Comparison of ENCODE assay signal across 14 cellular contexts in the genomic region with DNA sequence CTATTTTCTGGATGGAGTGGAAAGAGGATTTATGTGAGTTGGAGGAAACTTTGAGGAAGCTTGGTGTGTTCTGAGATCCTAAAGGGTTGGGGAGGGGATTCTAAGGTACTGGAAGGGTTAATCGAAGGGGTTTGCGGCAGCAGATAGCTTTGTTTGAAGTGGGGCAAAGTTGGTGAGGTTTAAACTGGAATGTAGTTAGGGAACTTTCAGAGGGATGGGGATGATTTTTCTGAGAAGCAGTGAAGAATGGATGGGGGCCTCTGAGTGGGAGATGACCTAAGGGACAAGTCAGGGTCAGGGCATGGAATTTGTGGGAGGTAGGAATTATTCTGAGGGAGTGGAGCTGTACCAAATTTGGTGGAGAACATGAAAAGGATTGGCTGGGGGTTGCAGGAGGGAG. TPM values are rescaled to one million over a fixed set of nuclear protein-coding genes. Genes with fewer than 3 reads are reported as not detected.
DNase-seq lines count a peak whose midpoint lies in the region; ATAC-seq, FAIRE-seq and TF ChIP-seq lines count a peak whose summit lies in the region.
"Had no signal": no experiment of that assay in that cellular context is flagged by ENCODE, and none has a peak within 500 bp of the region (broad histone marks: within the 10 kb centered on the region; RNA-seq: fewer than 3 reads in every experiment).

No MANE protein-coding gene starts in this region.

- TF ChIP-seq EP300 in HepG2 (IDR thresholded peaks at IDR 0.05; ENCODE audit: low read depth in 2 of 2, low read length in 2 of 2), result no peak
- TF ChIP-seq EP300 in HepG2 (CRISPR knock-in tag; IDR thresholded peaks at IDR 0.05; ENCODE audit: borderline replicate concordance), result no peak

- H3K36me3 Mint-ChIP-seq in T-helper 17 cell (ENCODE audit: low read depth), result peaks cover 12% of the 10 kb centered on the region
- H3K36me3 Mint-ChIP-seq in glutamatergic neuron (ENCODE audit: unreplicated experiment), result peaks cover 4% of the 10 kb centered on the region

- H3K4me3 Mint-ChIP-seq in T-helper 17 cell, result peak overlapping the region; percentile 58
- H3K4me3 Mint-ChIP-seq in glutamatergic neuron (ENCODE audit: unreplicated experiment), result no peak overlapping the region
- peak overlapping the region; percentile 99 to 100 for H3K4me3 Mint-ChIP-seq in stimulated activated naive CD8-positive, alpha-beta T cell treated with anti-CD3 and anti-CD28 coated beads, Interleukin-15, amount 100 ng/mL, for 72 hours

- peak overlapping the region; percentile 7 to 33 (median 20); a peak in 4 of 6 replicates for H3K4me3 ChIP-seq in HepG2 (replicated peaks in 1 of 3; ENCODE audit: insufficient read depth in 1 of 3, low read depth in 2 of 3, low read length in 3 of 3)
- no peak overlapping the region for H3K4me3 ChIP-seq in right lobe of liver
- no peak overlapping the region for H3K4me3 ChIP-seq in tibial artery
- H3K4me3 ChIP-seq: ascending aorta, skin epidermis had no signal

- TF ChIP-seq CTCF in HepG2 (CRISPR knock-in tag; IDR thresholded peaks at IDR 0.05), result no peak
- TF ChIP-seq CTCF in right lobe of liver (IDR thresholded peaks at IDR 0.05), result no peak
- TF ChIP-seq CTCF in glutamatergic neuron (IDR thresholded peaks at IDR 0.05; ENCODE audit: partially characterized antibody, unreplicated experiment), result no peak
- TF ChIP-seq CTCF in tibial artery (IDR thresholded peaks at IDR 0.05), result no peak

- DNase-seq in HepG2 (ENCODE audit: low spot score), result no peak
- DNase-seq in right lobe of liver, result no peak
- no peak for DNase-seq in T-helper 17 cell
- no peak for DNase-seq in glutamatergic neuron
- DNase-seq in stimulated activated naive CD8-positive, alpha-beta T cell treated with anti-CD3 and anti-CD28 coated beads, Interleukin-15, amount 100 ng/mL, for 72 hours, result no peak
- DNase-seq in tibial artery, result no peak
- DNase-seq: activated CD4-positive, alpha-beta T cell treated with anti-CD3 and anti-CD28 coated beads, Interleukin-2, amount 50 U/mL, for 48 hours; GF-D8; NCI-H146; NCI-H774 had no signal

- H3K36me3 ChIP-seq in HepG2 (replicated peaks in 1 of 2; ENCODE audit: control insufficient read depth in 1 of 2, insufficient read depth in 2 of 2, low read length in 2 of 2), result peaks cover 2 to 5% of the 10 kb centered on the region in 2 experiments; a peak in 3 of 5 replicates
- H3K36me3 ChIP-seq in right lobe of liver, result no peaks in the 10 kb centered on the region
- no peaks in the 10 kb centered on the region for H3K36me3 ChIP-seq in tibial artery
- H3K36me3 ChIP-seq: ascending aorta had no signal

- H3K27ac Mint-ChIP-seq in T-helper 17 cell (peak overlapping the region; percentile 60), glutamatergic neuron (ENCODE audit: unreplicated experiment) (peak overlapping the region; percentile 48)
- peak overlapping the region; percentile 60 to 85 for H3K27ac Mint-ChIP-seq in stimulated activated naive CD8-positive, alpha-beta T cell treated with anti-CD3 and anti-CD28 coated beads, Interleukin-15, amount 100 ng/mL, for 72 hours

- in situ Hi-C loops in HepG2 (cut with HindIII; ENCODE audit: extremely low pct_ligation_motif_present, low pct_unique_long_range_greater_than_20kb), result no loop called here

- peak overlapping the region; percentile 48 for H3K4me2 ChIP-seq in HepG2 (ENCODE audit: low read depth, low read length)

- CTCF ChIA-PET in HepG2 (lab: Yijun Ruan, JAX; ENCODE audit: low intra/inter-chr PET ratio, low total read pairs), result no interaction called here

- H3K9me3 ChIP-seq in HepG2 (ENCODE audit: low read length) (no peaks in the 10 kb centered on the region), right lobe of liver (no peaks in the 10 kb centered on the region), T-helper 17 cell (ENCODE audit: control insufficient read depth, low read length, poor library complexity, severe bottlenecking) (no peaks in the 10 kb centered on the region), tibial artery (no peaks in the 10 kb centered on the region)
- H3K9me3 ChIP-seq: ascending aorta had no signal

- H3K4me1 Mint-ChIP-seq in T-helper 17 cell, result peaks cover 55% of the 10 kb centered on the region
- peaks cover 11% of the 10 kb centered on the region for H3K4me1 Mint-ChIP-seq in glutamatergic neuron (ENCODE audit: low read depth, unreplicated experiment)
- peaks cover 88% of the 10 kb centered on the region for H3K4me1 Mint-ChIP-seq in stimulated activated naive CD8-positive, alpha-beta T cell treated with anti-CD3 and anti-CD28 coated beads, Interleukin-15, amount 100 ng/mL, for 72 hours

- TF ChIP-seq RAD21 in HepG2 (CRISPR knock-in tag; IDR thresholded peaks at IDR 0.05), result no peak

- H3K27me3 Mint-ChIP-seq in T-helper 17 cell (no peaks in the 10 kb centered on the region), glutamatergic neuron (ENCODE audit: unreplicated experiment) (peaks cover 14% of the 10 kb centered on the region)
- H3K27me3 Mint-ChIP-seq in stimulated activated naive CD8-positive, alpha-beta T cell treated with anti-CD3 and anti-CD28 coated beads, Interleukin-15, amount 100 ng/mL, for 72 hours, result no peaks in the 10 kb centered on the region

- H3K4me1 ChIP-seq in HepG2 (ENCODE audit: insufficient read depth, low read length), result peaks cover 58% of the 10 kb centered on the region
- H3K4me1 ChIP-seq in right lobe of liver, result peaks cover 0 to 7% (median 0%) of the 10 kb centered on the region in 4 donors
- H3K4me1 ChIP-seq in tibial artery, result peaks cover 0 to 30% (median 16%) of the 10 kb centered on the region in 4 donors

- peak overlapping the region; percentile 13; the same call in 1 of the 2 replicates for H3K9ac ChIP-seq in HepG2 (ENCODE audit: insufficient read depth, low read depth, low read length)

- ATAC-seq in HepG2 (no peak), right lobe of liver (no peak), T-helper 17 cell (no peak), HG02938 (IDR thresholded peaks at IDR 0.05; ENCODE audit: unreplicated experiment) (no peak), HG02981 (IDR thresholded peaks at IDR 0.05; ENCODE audit: unreplicated experiment) (no peak)
- ATAC-seq in stimulated activated naive CD8-positive, alpha-beta T cell treated with anti-CD3 and anti-CD28 coated beads, Interleukin-15, amount 100 ng/mL, for 72 hours, result no peak

- intact Hi-C loops in HepG2 (cut with micrococcal nuclease; ENCODE audit: unreplicated experiment) (no loop called here), right lobe of liver (cut with DNase I) (no loop called here), tibial artery (cut with DNase I; ENCODE audit: low total_unique reads) (no loop called here)

- no peak for FAIRE-seq in HepG2 (lab: Jason Lieb, UNC)

- peaks cover 10% of the 10 kb centered on the region for H3K9me3 Mint-ChIP-seq in glutamatergic neuron (ENCODE audit: unreplicated experiment)
- H3K9me3 Mint-ChIP-seq in stimulated activated naive CD8-positive, alpha-beta T cell treated with anti-CD3 and anti-CD28 coated beads, Interleukin-15, amount 100 ng/mL, for 72 hours, result peaks cover 4 to 9% of the 10 kb centered on the region in 2 donors

- 41% methylated on average over 2 of the region's 2 CpGs for WGBS in HepG2 (ENCODE audit: low lambda C conversion rate)
- WGBS in right lobe of liver (ENCODE audit: insufficient coverage, low coverage, low lambda C conversion rate, missing lambda C conversion rate), result 21% methylated on average over 2 of the region's 2 CpGs

- H2AFZ ChIP-seq in HepG2 (ENCODE audit: low read length), result no peak overlapping the region

- peaks cover 23% of the 10 kb centered on the region for H4K20me1 ChIP-seq in HepG2 (ENCODE audit: insufficient read depth, low read length)

- H3K27me3 ChIP-seq in HepG2 (ENCODE audit: control insufficient read depth in 1 of 2, insufficient read depth in 2 of 2, low read length in 2 of 2), result no peaks in the 10 kb centered on the region; a peak in 1 of 5 replicates
- no peaks in the 10 kb centered on the region for H3K27me3 ChIP-seq in right lobe of liver
- no peaks in the 10 kb centered on the region for H3K27me3 ChIP-seq in tibial artery
- H3K27me3 ChIP-seq: ascending aorta had no signal

- no peak for TF ChIP-seq POLR2A in HepG2 (IDR thresholded peaks at IDR 0.05; ENCODE audit: insufficient read depth in 1 of 2, low read depth in 2 of 2, low read length in 2 of 2)
- TF ChIP-seq POLR2A in right lobe of liver (IDR thresholded peaks at IDR 0.05), result no peak

- H3K79me2 ChIP-seq in HepG2 (ENCODE audit: insufficient read depth, low read length), result peaks cover 84% of the 10 kb centered on the region

- POLR2A ChIA-PET in HepG2 (lab: Yijun Ruan, JAX), result interaction anchor here (1.0 kb wide), 1 partner anchor 21 kb away, joined by 3 read pairs; a partner anchor contains a TSS

- no TSS peak for BruUV-seq in HepG2 (replicated peaks; lab: Mats Ljungman, UMichigan)

- H3K27ac ChIP-seq in HepG2 (ENCODE audit: extremely low read length, insufficient read depth, low read length) (no peak overlapping the region), right lobe of liver (no peak overlapping the region), tibial artery (no peak overlapping the region)
- H3K27ac ChIP-seq: ascending aorta, skin epidermis had no signal

RNA-seq across cellular contexts. Expression of a gene that starts 3.9 kb away (rescaled TPM):
- total RNA-seq in HepG2 (2016; rRNA removed; fragmentation: Illumina TruSeq; extraction: Trizol), result 197 and 250 TPM in 2 replicates
- total RNA-seq in HepG2 (2016; cell fraction: cytosol; rRNA removed; fragmentation: Illumina TruSeq; extraction: Trizol; ENCODE audit: low read depth), result 27.4 and 28.3 TPM in 2 replicates
- total RNA-seq in HepG2 (2016; cell fraction: insoluble cytoplasmic fraction; rRNA removed; fragmentation: Illumina TruSeq; extraction: Trizol), result 203 and 249 TPM in 2 replicates
- total RNA-seq in HepG2 (2016; cell fraction: membrane; rRNA removed; fragmentation: Illumina TruSeq; extraction: Trizol), result 68.8 and 71.8 TPM in 2 replicates
- 79.5 and 90.1 TPM in 2 replicates for total RNA-seq in HepG2 (2016; cell fraction: nucleus; rRNA removed; fragmentation: Illumina TruSeq; extraction: Trizol)
- polyA plus RNA-seq in HepG2 (2011; rRNA removed), result 73.2 and 87.6 TPM in 2 replicates
- 88.2 and 89.6 TPM in 2 replicates for polyA plus RNA-seq in HepG2 (2011; cell fraction: cytosol; rRNA removed)
- 26.8 and 31.7 TPM in 2 replicates for polyA plus RNA-seq in HepG2 (2011; cell fraction: nucleus; rRNA removed)
- 92.3 and 105 TPM in 2 replicates for polyA plus RNA-seq in HepG2 (2012)
- 24.4 and 24.9 TPM in 2 replicates for polyA plus RNA-seq in HepG2 (2016; cell fraction: cytosol; fragmentation: Illumina TruSeq; extraction: Trizol; ENCODE audit: low read depth)
- 266 and 269 TPM in 2 replicates for polyA plus RNA-seq in HepG2 (2016; cell fraction: insoluble cytoplasmic fraction; fragmentation: Illumina TruSeq; extraction: Trizol; ENCODE audit: low read depth)
- 52.5 and 52.7 TPM in 2 replicates for polyA plus RNA-seq in HepG2 (2016; cell fraction: membrane; fragmentation: Illumina TruSeq; extraction: Trizol; ENCODE audit: low read depth)
- 107 and 114 TPM in 2 replicates for polyA plus RNA-seq in HepG2 (2016; cell fraction: nucleus; fragmentation: Illumina TruSeq; extraction: Trizol; ENCODE audit: insufficient read depth, low read depth)
- 68.8 and 79.3 TPM in 2 replicates for polyA minus RNA-seq in HepG2 (2011; rRNA and poly(A)+ RNA removed; ENCODE audit: low replicate concordance)
- polyA minus RNA-seq in HepG2 (2011; cell fraction: cytosol; rRNA and poly(A)+ RNA removed), result 36.7 and 40.2 TPM in 2 replicates
- 15.1 and 20.1 TPM in 2 replicates for polyA minus RNA-seq in HepG2 (2011; cell fraction: nucleus; rRNA and poly(A)+ RNA removed)
- total RNA-seq in right lobe of liver, result 10 to 100 TPM; 18.8 to 33.2 (median 26.7) TPM
- 10 to 100 TPM; 36.2 to 37.0 TPM for total RNA-seq in T-helper 17 cell
- 79.9 TPM for total RNA-seq in glutamatergic neuron (ENCODE audit: unreplicated experiment)

RNA-seq across cellular contexts. Expression of a gene that starts 21.0 kb away (rescaled TPM):
- 10.7 and 11.2 TPM in 2 replicates for total RNA-seq in HepG2 (2016; rRNA removed; fragmentation: Illumina TruSeq; extraction: Trizol)
- 1.5 and 1.6 TPM in 2 replicates for total RNA-seq in HepG2 (2016; cell fraction: cytosol; rRNA removed; fragmentation: Illumina TruSeq; extraction: Trizol; ENCODE audit: low read depth)
- 9.3 and 12.3 TPM in 2 replicates for total RNA-seq in HepG2 (2016; cell fraction: insoluble cytoplasmic fraction; rRNA removed; fragmentation: Illumina TruSeq; extraction: Trizol)
- 5.3 and 5.7 TPM in 2 replicates for total RNA-seq in HepG2 (2016; cell fraction: membrane; rRNA removed; fragmentation: Illumina TruSeq; extraction: Trizol)
- 13.6 and 15.3 TPM in 2 replicates for total RNA-seq in HepG2 (2016; cell fraction: nucleus; rRNA removed; fragmentation: Illumina TruSeq; extraction: Trizol)
- polyA plus RNA-seq in HepG2 (2011; rRNA removed), result 1.8 and 2.7 TPM in 2 replicates
- 1.0 and 1.3 TPM in 2 replicates for polyA plus RNA-seq in HepG2 (2011; cell fraction: cytosol; rRNA removed)
- polyA plus RNA-seq in HepG2 (2011; cell fraction: nucleus; rRNA removed), result 6.8 and 8.8 TPM in 2 replicates
- polyA plus RNA-seq in HepG2 (2012), result 9.4 and 14.6 TPM in 2 replicates
- 0.51 and 0.61 TPM in 2 replicates for polyA plus RNA-seq in HepG2 (2016; cell fraction: cytosol; fragmentation: Illumina TruSeq; extraction: Trizol; ENCODE audit: low read depth)
- polyA plus RNA-seq in HepG2 (2016; cell fraction: insoluble cytoplasmic fraction; fragmentation: Illumina TruSeq; extraction: Trizol; ENCODE audit: low read depth), result 9.8 and 11.1 TPM in 2 replicates
- polyA plus RNA-seq in HepG2 (2016; cell fraction: membrane; fragmentation: Illumina TruSeq; extraction: Trizol; ENCODE audit: low read depth), result 1.3 and 1.9 TPM in 2 replicates
- polyA plus RNA-seq in HepG2 (2016; cell fraction: nucleus; fragmentation: Illumina TruSeq; extraction: Trizol; ENCODE audit: insufficient read depth, low read depth), result 27.0 and 29.7 TPM in 2 replicates
- 7.1 and 12.2 TPM in 2 replicates for polyA minus RNA-seq in HepG2 (2011; rRNA and poly(A)+ RNA removed; ENCODE audit: low replicate concordance)
- 4.8 and 6.7 TPM in 2 replicates for polyA minus RNA-seq in HepG2 (2011; cell fraction: cytosol; rRNA and poly(A)+ RNA removed)
- polyA minus RNA-seq in HepG2 (2011; cell fraction: nucleus; rRNA and poly(A)+ RNA removed), result 7.2 and 8.1 TPM in 2 replicates
- total RNA-seq in right lobe of liver, result 10 to 100 TPM in 4 of 6 experiments, 1 to 10 TPM in 2; 8.3 to 19.1 (median 15.1) TPM
- total RNA-seq in T-helper 17 cell, result 10 to 100 TPM; 58.4 to 60.7 TPM
- total RNA-seq in glutamatergic neuron (ENCODE audit: unreplicated experiment), result 50.3 TPM

Comparison
In these comparisons a context has a peak if more than half of its experiments do, and no peak if none do; other contexts are left out.
1. H3K4me3 ChIP-seq: peak in HepG2 (3 of 3); none in right lobe of liver (0 of 3) and tibial artery (0 of 2).
2. Peak in every context shown above with its lines, with median percentiles within 50 percentile points of each other: H3K27ac Mint-ChIP-seq.